ENCODE assay signal across 19 cellular contexts in the genomic region with DNA sequence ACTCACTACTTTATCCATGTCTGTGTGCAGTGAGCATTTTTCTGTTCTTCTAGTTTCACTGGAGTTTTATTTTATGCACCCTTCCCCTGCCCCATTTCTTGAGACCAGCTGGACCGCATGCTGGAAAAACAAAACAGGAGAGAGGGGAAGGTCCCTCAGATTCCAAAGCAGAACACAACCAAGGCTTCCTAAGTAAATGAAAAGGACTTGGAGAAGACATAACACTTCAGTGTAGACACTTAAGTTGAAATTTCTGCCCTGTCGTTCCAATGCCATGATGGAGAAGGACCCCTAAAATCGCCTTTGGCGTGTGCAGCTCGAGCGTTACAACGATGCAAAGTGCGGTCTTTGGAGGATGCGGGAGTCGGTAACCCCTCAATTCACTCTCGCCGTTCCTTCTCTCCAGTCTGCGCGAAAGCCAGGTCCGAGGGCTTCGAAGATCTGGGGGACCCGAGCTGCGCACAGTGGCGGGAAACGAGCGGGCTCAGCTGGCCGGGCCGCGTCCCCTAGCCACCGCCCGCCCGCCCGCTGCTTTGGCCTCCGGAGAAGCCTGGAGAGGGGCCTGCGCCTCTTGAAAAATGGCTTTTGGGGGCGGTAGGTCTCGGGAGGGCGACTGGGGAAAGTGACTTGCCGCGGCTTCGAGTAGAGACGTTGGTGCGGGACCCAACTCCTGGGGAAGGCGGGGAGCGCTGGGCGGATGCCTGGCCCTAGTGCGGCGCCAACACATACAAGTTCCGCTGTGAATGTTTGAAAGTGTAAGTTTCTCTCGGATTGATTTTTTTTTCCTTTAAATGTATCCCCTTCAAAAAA. TPM values are rescaled to one million over a fixed set of nuclear protein-coding genes. Genes with fewer than 3 reads are reported as not detected.
A peak's percentile ranks its signal among the peaks of the same experiment; 100 is the strongest.
DNase-seq lines count a peak whose midpoint lies in the region; TF ChIP-seq lines count a peak whose summit lies in the region.
"Had no signal": no experiment of that assay in that cellular context is flagged by ENCODE, and none has a peak within 500 bp of the region (broad histone marks: within the 10 kb centered on the region; RNA-seq: fewer than 3 reads in every experiment).

No MANE protein-coding gene starts in this region.

- no peaks in the 10 kb centered on the region for H3K79me2 ChIP-seq in smooth muscle cell (ENCODE audit: low read depth)

- H3K27me3 ChIP-seq in smooth muscle cell (ENCODE audit: low read depth): peaks cover 100% of the 10 kb centered on the region

- DNase-seq in coronary artery (ENCODE audit: low spot score) (no peak), smooth muscle cell (lab: John Stamatoyannopoulos, UW; ENCODE audit: unreplicated experiment) (no peak)
- DNase-seq in activated T-helper 1 cell treated with anti-CD3 and anti-CD28 coated beads, Interleukin-12 subunit alpha, Interleukin-12 subunit beta, Interleukin-2, Interleukin-4 antibody, amounts not matched to agents 30 ng/mL and 10 ng/mL and 1 ng/mL, durations not matched to agents 14 hours and 24 hours and 36 hours (ENCODE audit: low spot score): no peak
- DNase-seq: activated CD8-positive, alpha-beta T cell treated with anti-CD3 and anti-CD28 coated beads, Interleukin-2, amount 10 ng/mL, durations not matched to agents 7 days and 5 days; activated naive CD4-positive, alpha-beta T cell treated with anti-CD3 and anti-CD28 coated beads, Interleukin-2, amount 50 U/mL, for 16 hours; activated T-cell treated with anti-CD3 and anti-CD28 coated beads, Interleukin-2, amount 50 U/mL, for 4 hours; mesendoderm; naive thymus-derived CD8-positive, alpha-beta T cell; NCI-H1436 treated with DMSO at 0.1 percent for 48 hours; NCI-H524 treated with DMSO at 0.1 percent for 48 hours; SK-N-SH; stimulated activated CD4-positive, alpha-beta T cell treated with anti-CD3 and anti-CD28 coated beads, Interleukin-2, amount 100 ng/mL, for 24 hours; T1000 had no signal

- no peak overlapping the region for H3K27ac Mint-ChIP-seq in activated T-helper 1 cell treated with anti-CD3 and anti-CD28 coated beads, Interleukin-12 subunit alpha, Interleukin-12 subunit beta, Interleukin-2, Interleukin-4 antibody, amounts not matched to agents 30 ng/mL and 10 ng/mL and 1 ng/mL, durations not matched to agents 14 hours and 24 hours and 36 hours
- H3K27ac Mint-ChIP-seq: activated CD8-positive, alpha-beta T cell treated with anti-CD3 and anti-CD28 coated beads, Interleukin-2, amount 10 ng/mL, durations not matched to agents 7 days and 5 days; stimulated activated naive CD8-positive, alpha-beta T cell treated with anti-CD3 and anti-CD28 coated beads, Interleukin-15, Interleukin-2, amounts not matched to agents 100 ng/mL and 50 ng/mL, for 24 hours had no signal

- H3K4me3 ChIP-seq in coronary artery (peak overlapping the region; percentile 19), smooth muscle cell (no peak overlapping the region)
- H3K4me3 ChIP-seq: gastroesophageal sphincter, upper lobe of left lung had no signal

- no peaks in the 10 kb centered on the region for H3K4me1 ChIP-seq in smooth muscle cell (ENCODE audit: low read depth)
- H3K4me1 ChIP-seq: upper lobe of left lung had no signal

- 12% methylated on average over 45 of the region's 45 CpGs for WGBS in smooth muscle cell (ENCODE audit: low lambda C conversion rate)

- no peaks in the 10 kb centered on the region for H3K36me3 ChIP-seq in smooth muscle cell (ENCODE audit: low read depth)
- H3K36me3 ChIP-seq: gastroesophageal sphincter, upper lobe of left lung had no signal

- H3F3A ChIP-seq in smooth muscle cell (ENCODE audit: low read depth): no peaks in the 10 kb centered on the region

- no peaks in the 10 kb centered on the region for H3K9me3 ChIP-seq in smooth muscle cell (replicated peaks; ENCODE audit: low read depth)
- H3K9me3 ChIP-seq: gastroesophageal sphincter, SK-N-SH, upper lobe of left lung had no signal

- peaks cover 90% of the 10 kb centered on the region for H3K27me3 Mint-ChIP-seq in activated T-helper 1 cell treated with anti-CD3 and anti-CD28 coated beads, Interleukin-12 subunit alpha, Interleukin-12 subunit beta, Interleukin-2, Interleukin-4 antibody, amounts not matched to agents 30 ng/mL and 10 ng/mL and 1 ng/mL, durations not matched to agents 14 hours and 24 hours and 36 hours (ENCODE audit: insufficient read depth)

- H3K4me2 ChIP-seq in smooth muscle cell: peak overlapping the region; percentile 44
- H3K4me2 ChIP-seq: SK-N-SH had no signal

- H3K9ac ChIP-seq in smooth muscle cell (ENCODE audit: low read depth): no peak overlapping the region
- H3K9ac ChIP-seq: SK-N-SH had no signal

- no peak overlapping the region for H2AFZ ChIP-seq in smooth muscle cell (ENCODE audit: low read depth)

- no peaks in the 10 kb centered on the region for H3K9me3 Mint-ChIP-seq in activated T-helper 1 cell treated with anti-CD3 and anti-CD28 coated beads, Interleukin-12 subunit alpha, Interleukin-12 subunit beta, Interleukin-2, Interleukin-4 antibody, amounts not matched to agents 30 ng/mL and 10 ng/mL and 1 ng/mL, durations not matched to agents 14 hours and 24 hours and 36 hours

- no peaks in the 10 kb centered on the region for H3K36me3 Mint-ChIP-seq in activated T-helper 1 cell treated with anti-CD3 and anti-CD28 coated beads, Interleukin-12 subunit alpha, Interleukin-12 subunit beta, Interleukin-2, Interleukin-4 antibody, amounts not matched to agents 30 ng/mL and 10 ng/mL and 1 ng/mL, durations not matched to agents 14 hours and 24 hours and 36 hours (ENCODE audit: low read depth)

- TF ChIP-seq CTCF in coronary artery (IDR thresholded peaks at IDR 0.05): no peak
- no peak for TF ChIP-seq CTCF in smooth muscle cell (IDR thresholded peaks at IDR 0.05; ENCODE audit: borderline replicate concordance, insufficient read depth, poor library complexity, severe bottlenecking)

- H3K27ac ChIP-seq in coronary artery (no peak overlapping the region), smooth muscle cell (ENCODE audit: low read depth) (no peak overlapping the region)
- H3K27ac ChIP-seq: gastroesophageal sphincter, upper lobe of left lung had no signal

- intact Hi-C loops in activated T-helper 1 cell treated with anti-CD3 and anti-CD28 coated beads, Interleukin-12 subunit alpha, Interleukin-12 subunit beta, Interleukin-2, Interleukin-4 antibody, amounts not matched to agents 30 ng/mL and 10 ng/mL and 1 ng/mL, durations not matched to agents 14 hours and 24 hours and 36 hours (cut with micrococcal nuclease): no loop called here

- no peaks in the 10 kb centered on the region for H3K4me1 Mint-ChIP-seq in activated T-helper 1 cell treated with anti-CD3 and anti-CD28 coated beads, Interleukin-12 subunit alpha, Interleukin-12 subunit beta, Interleukin-2, Interleukin-4 antibody, amounts not matched to agents 30 ng/mL and 10 ng/mL and 1 ng/mL, durations not matched to agents 14 hours and 24 hours and 36 hours (ENCODE audit: low read depth)

- H3K4me3 Mint-ChIP-seq in activated T-helper 1 cell treated with anti-CD3 and anti-CD28 coated beads, Interleukin-12 subunit alpha, Interleukin-12 subunit beta, Interleukin-2, Interleukin-4 antibody, amounts not matched to agents 30 ng/mL and 10 ng/mL and 1 ng/mL, durations not matched to agents 14 hours and 24 hours and 36 hours: no peak overlapping the region
- H3K4me3 Mint-ChIP-seq: activated CD8-positive, alpha-beta T cell treated with anti-CD3 and anti-CD28 coated beads, Interleukin-2, amount 10 ng/mL, durations not matched to agents 7 days and 5 days; activated T-cell treated with anti-CD3 and anti-CD28 coated beads, Interleukin-2, amount 50 U/mL, for 4 hours; stimulated activated naive CD8-positive, alpha-beta T cell treated with anti-CD3 and anti-CD28 coated beads, Interleukin-15, Interleukin-2, amounts not matched to agents 100 ng/mL and 50 ng/mL, for 24 hours had no signal

- no peaks in the 10 kb centered on the region for H4K20me1 ChIP-seq in smooth muscle cell (ENCODE audit: low read depth)

RNA-seq across cellular contexts. Expression of gene HOXC13, which starts 11.2 kb away (rescaled TPM):
- 2.4 and 3.6 TPM in 2 replicates for total RNA-seq in smooth muscle cell
- polyA plus RNA-seq in smooth muscle cell: 2.2 and 5.0 TPM in 2 replicates
- not detected in 2 replicates for total RNA-seq in activated T-helper 1 cell treated with anti-CD3 and anti-CD28 coated beads, Interleukin-12 subunit alpha, Interleukin-12 subunit beta, Interleukin-2, Interleukin-4 antibody, amounts not matched to agents 30 ng/mL and 10 ng/mL and 1 ng/mL, durations not matched to agents 14 hours and 24 hours and 36 hours
- total RNA-seq: activated CD8-positive, alpha-beta T cell treated with anti-CD3 and anti-CD28 coated beads, Interleukin-2, amount 10 ng/mL, durations not matched to agents 7 days and 5 days; activated T-cell treated with anti-CD3 and anti-CD28 coated beads, Interleukin-2, amount 50 U/mL, for 4 hours; astrocyte; gastroesophageal sphincter; naive thymus-derived CD8-positive, alpha-beta T cell; upper lobe of left lung had no signal
- polyA plus RNA-seq: naive thymus-derived CD8-positive, alpha-beta T cell; SK-N-SH had no signal

RNA-seq across cellular contexts. Expression of gene HOXC12, which starts 27.3 kb away (rescaled TPM):
- total RNA-seq in smooth muscle cell: not detected in 2 replicates
- polyA plus RNA-seq in smooth muscle cell: 0.32 TPM in 1 of 2 replicates, not detected in the other
- total RNA-seq in activated T-helper 1 cell treated with anti-CD3 and anti-CD28 coated beads, Interleukin-12 subunit alpha, Interleukin-12 subunit beta, Interleukin-2, Interleukin-4 antibody, amounts not matched to agents 30 ng/mL and 10 ng/mL and 1 ng/mL, durations not matched to agents 14 hours and 24 hours and 36 hours: not detected in 2 replicates
- total RNA-seq: activated CD8-positive, alpha-beta T cell treated with anti-CD3 and anti-CD28 coated beads, Interleukin-2, amount 10 ng/mL, durations not matched to agents 7 days and 5 days; activated T-cell treated with anti-CD3 and anti-CD28 coated beads, Interleukin-2, amount 50 U/mL, for 4 hours; astrocyte; esophagus mucosa; gastroesophageal sphincter; naive thymus-derived CD8-positive, alpha-beta T cell; RPMI7951; upper lobe of left lung had no signal
- polyA plus RNA-seq: naive thymus-derived CD8-positive, alpha-beta T cell; SK-N-SH had no signal

RNA-seq across cellular contexts. Expression of gene HOXC11, which starts 45.5 kb away (rescaled TPM):
- total RNA-seq in smooth muscle cell: 0.27 and 0.72 TPM in 2 replicates
- 0.23 and 0.25 TPM in 2 replicates for polyA plus RNA-seq in smooth muscle cell
- not detected in 2 replicates for total RNA-seq in activated T-helper 1 cell treated with anti-CD3 and anti-CD28 coated beads, Interleukin-12 subunit alpha, Interleukin-12 subunit beta, Interleukin-2, Interleukin-4 antibody, amounts not matched to agents 30 ng/mL and 10 ng/mL and 1 ng/mL, durations not matched to agents 14 hours and 24 hours and 36 hours
- total RNA-seq: activated CD8-positive, alpha-beta T cell treated with anti-CD3 and anti-CD28 coated beads, Interleukin-2, amount 10 ng/mL, durations not matched to agents 7 days and 5 days; activated T-cell treated with anti-CD3 and anti-CD28 coated beads, Interleukin-2, amount 50 U/mL, for 4 hours; astrocyte; gastroesophageal sphincter; naive thymus-derived CD8-positive, alpha-beta T cell; upper lobe of left lung had no signal
- polyA plus RNA-seq: naive thymus-derived CD8-positive, alpha-beta T cell; SK-N-SH had no signal

RNA-seq across cellular contexts. Expression of gene HOTAIR, which starts 47.3 kb away (rescaled TPM):
- total RNA-seq in smooth muscle cell: not detected in 2 replicates
- 0.43 and 0.51 TPM in 2 replicates for polyA plus RNA-seq in smooth muscle cell
- total RNA-seq in activated T-helper 1 cell treated with anti-CD3 and anti-CD28 coated beads, Interleukin-12 subunit alpha, Interleukin-12 subunit beta, Interleukin-2, Interleukin-4 antibody, amounts not matched to agents 30 ng/mL and 10 ng/mL and 1 ng/mL, durations not matched to agents 14 hours and 24 hours and 36 hours: not detected in 2 replicates
- total RNA-seq: activated CD8-positive, alpha-beta T cell treated with anti-CD3 and anti-CD28 coated beads, Interleukin-2, amount 10 ng/mL, durations not matched to agents 7 days and 5 days; activated T-cell treated with anti-CD3 and anti-CD28 coated beads, Interleukin-2, amount 50 U/mL, for 4 hours; astrocyte; esophagus mucosa; naive thymus-derived CD8-positive, alpha-beta T cell; RPMI7951; upper lobe of left lung had no signal
- polyA plus RNA-seq: naive thymus-derived CD8-positive, alpha-beta T cell; SK-N-SH had no signal

RNA-seq across cellular contexts. Expression of gene HOXC10, which starts 57.5 kb away (rescaled TPM):
- total RNA-seq in smooth muscle cell: not detected in 2 replicates
- 0.66 and 0.67 TPM in 2 replicates for polyA plus RNA-seq in smooth muscle cell
- not detected in 2 replicates for total RNA-seq in activated T-helper 1 cell treated with anti-CD3 and anti-CD28 coated beads, Interleukin-12 subunit alpha, Interleukin-12 subunit beta, Interleukin-2, Interleukin-4 antibody, amounts not matched to agents 30 ng/mL and 10 ng/mL and 1 ng/mL, durations not matched to agents 14 hours and 24 hours and 36 hours
- total RNA-seq: activated CD8-positive, alpha-beta T cell treated with anti-CD3 and anti-CD28 coated beads, Interleukin-2, amount 10 ng/mL, durations not matched to agents 7 days and 5 days; activated T-cell treated with anti-CD3 and anti-CD28 coated beads, Interleukin-2, amount 50 U/mL, for 4 hours; astrocyte; gastroesophageal sphincter; naive thymus-derived CD8-positive, alpha-beta T cell; upper lobe of left lung had no signal
- polyA plus RNA-seq: naive thymus-derived CD8-positive, alpha-beta T cell had no signal
